8 cellular contexts compared by ENCODE assay signal in genomic region chr11:86456075-86456939, GRCh38.
DNase-seq lines count a peak whose midpoint lies in the region; ATAC-seq and TF ChIP-seq lines count a peak whose summit lies in the region.

No MANE protein-coding gene starts in this region.

- CTCF ChIA-PET in activated CD4-positive, alpha-beta memory T cell treated with anti-CD3 and anti-CD28 coated beads for 36 hours (lab: Charles Lee): interaction anchor here (0.7 to 5.0 kb wide), 22 partner anchors 12 to 601 kb away, joined by 3 to 65 read pairs (median 4); partner anchors contain the start of gene CCDC83

- no peak overlapping the region for H3K4me3 ChIP-seq in CD4-positive, CD25-positive, alpha-beta regulatory T cell (ENCODE audit: low read depth, low read length)
- no peak overlapping the region for H3K4me3 ChIP-seq in effector memory CD4-positive, alpha-beta T cell (ENCODE audit: insufficient read depth, low read depth, low read length, poor library complexity, severe bottlenecking)

- peak overlapping the region in 1 of 3 donors; percentile 48 for H3K27ac Mint-ChIP-seq in CD4-positive, CD25-positive, alpha-beta regulatory T cell
- H3K27ac Mint-ChIP-seq in activated CD4-positive, alpha-beta memory T cell treated with anti-CD3 and anti-CD28 coated beads for 36 hours: no peak overlapping the region
- H3K27ac Mint-ChIP-seq in mesothelial cell of epicardium: no peak overlapping the region

- no peaks in the 10 kb centered on the region for H3K27me3 ChIP-seq in CD4-positive, CD25-positive, alpha-beta regulatory T cell (ENCODE audit: control insufficient read depth, insufficient read depth, low read length)
- H3K27me3 ChIP-seq in effector memory CD4-positive, alpha-beta T cell (replicated peaks; ENCODE audit: control insufficient read depth, insufficient read depth, low read length, poor library complexity, severe bottlenecking): no peaks in the 10 kb centered on the region

- no peak overlapping the region for H3K4me3 Mint-ChIP-seq in CD4-positive, CD25-positive, alpha-beta regulatory T cell
- no peak overlapping the region for H3K4me3 Mint-ChIP-seq in activated CD4-positive, alpha-beta memory T cell treated with anti-CD3 and anti-CD28 coated beads for 36 hours
- H3K4me3 Mint-ChIP-seq in mesothelial cell of epicardium: no peak overlapping the region

- intact Hi-C loops in activated CD4-positive, alpha-beta memory T cell treated with anti-CD3 and anti-CD28 coated beads for 36 hours (cut with micrococcal nuclease): loop anchor here (1.0 to 10.0 kb wide), 9 partner anchors 46 to 602 kb away; partner anchors contain the start of genes CCDC83 and ME3

- peak; percentile 89 for TF ChIP-seq CTCF in mesothelial cell of epicardium (IDR thresholded peaks at IDR 0.05; ENCODE audit: unreplicated experiment)

- H3K27ac ChIP-seq in CD4-positive, CD25-positive, alpha-beta regulatory T cell (ENCODE audit: insufficient read depth, low read length, poor library complexity, severe bottlenecking): no peak overlapping the region
- H3K27ac ChIP-seq in effector memory CD4-positive, alpha-beta T cell (ENCODE audit: insufficient read depth, low read length, poor library complexity, severe bottlenecking): no peak overlapping the region

- no peaks in the 10 kb centered on the region for H3K36me3 ChIP-seq in CD4-positive, CD25-positive, alpha-beta regulatory T cell (ENCODE audit: control insufficient read depth, insufficient read depth, low read length)
- H3K36me3 ChIP-seq in effector memory CD4-positive, alpha-beta T cell (ENCODE audit: control insufficient read depth, insufficient read depth, low read length): no peaks in the 10 kb centered on the region

- no peaks in the 10 kb centered on the region for H3K4me1 ChIP-seq in CD4-positive, CD25-positive, alpha-beta regulatory T cell (ENCODE audit: control insufficient read depth, insufficient read depth, low read length, poor library complexity, severe bottlenecking)
- no peaks in the 10 kb centered on the region for H3K4me1 ChIP-seq in effector memory CD4-positive, alpha-beta T cell (ENCODE audit: control insufficient read depth, insufficient read depth, low read length, poor library complexity, severe bottlenecking)

- peak; percentile 41 to 50 for ATAC-seq in CD4-positive, CD25-positive, alpha-beta regulatory T cell (ENCODE audit: low read depth in 2 of 2)
- ATAC-seq in GM19324 (IDR thresholded peaks at IDR 0.05; ENCODE audit: low FRiP score, unreplicated experiment) (peak; percentile 64), HG03460 (IDR thresholded peaks at IDR 0.05; ENCODE audit: unreplicated experiment) (peak; percentile 87)

- H3K36me3 Mint-ChIP-seq in CD4-positive, CD25-positive, alpha-beta regulatory T cell: no peaks in the 10 kb centered on the region
- no peaks in the 10 kb centered on the region for H3K36me3 Mint-ChIP-seq in activated CD4-positive, alpha-beta memory T cell treated with anti-CD3 and anti-CD28 coated beads for 36 hours
- no peaks in the 10 kb centered on the region for H3K36me3 Mint-ChIP-seq in mesothelial cell of epicardium

- POLR2A ChIA-PET in activated CD4-positive, alpha-beta memory T cell treated with anti-CD3 and anti-CD28 coated beads for 36 hours (lab: Charles Lee): no interaction called here

- H3K4me1 Mint-ChIP-seq in CD4-positive, CD25-positive, alpha-beta regulatory T cell: peaks cover 0 to 7% (median 5%) of the 10 kb centered on the region in 4 donors
- H3K4me1 Mint-ChIP-seq in activated CD4-positive, alpha-beta memory T cell treated with anti-CD3 and anti-CD28 coated beads for 36 hours (ENCODE audit: low read depth): peaks cover 16% of the 10 kb centered on the region
- peaks cover 9% of the 10 kb centered on the region for H3K4me1 Mint-ChIP-seq in mesothelial cell of epicardium

- H3K9me3 Mint-ChIP-seq in CD4-positive, CD25-positive, alpha-beta regulatory T cell: no peaks in the 10 kb centered on the region
- H3K9me3 Mint-ChIP-seq in activated CD4-positive, alpha-beta memory T cell treated with anti-CD3 and anti-CD28 coated beads for 36 hours: no peaks in the 10 kb centered on the region
- no peaks in the 10 kb centered on the region for H3K9me3 Mint-ChIP-seq in mesothelial cell of epicardium

- peaks cover 7% of the 10 kb centered on the region for H3K27me3 Mint-ChIP-seq in CD4-positive, CD25-positive, alpha-beta regulatory T cell
- no peaks in the 10 kb centered on the region for H3K27me3 Mint-ChIP-seq in activated CD4-positive, alpha-beta memory T cell treated with anti-CD3 and anti-CD28 coated beads for 36 hours
- no peaks in the 10 kb centered on the region for H3K27me3 Mint-ChIP-seq in mesothelial cell of epicardium (ENCODE audit: low read depth)

- no peaks in the 10 kb centered on the region for H3K9me3 ChIP-seq in CD4-positive, CD25-positive, alpha-beta regulatory T cell (ENCODE audit: control insufficient read depth in 2 of 2, low read length in 2 of 2)
- H3K9me3 ChIP-seq in effector memory CD4-positive, alpha-beta T cell (ENCODE audit: control insufficient read depth, low read length): no peaks in the 10 kb centered on the region

- DNase-seq in CD4-positive, CD25-positive, alpha-beta regulatory T cell: peak; percentile 30 to 76 (median 47)
- peak; percentile 56 for DNase-seq in NCI-H748 (lab: John Stamatoyannopoulos, UW; ENCODE audit: unreplicated experiment)
- DNase-seq in activated CD4-positive, alpha-beta memory T cell treated with anti-CD3 and anti-CD28 coated beads for 36 hours: peak; percentile 88
- peak; percentile 10 to 48 (median 21) for DNase-seq in effector memory CD4-positive, alpha-beta T cell
- peak; percentile 76 to 88 for DNase-seq in mesothelial cell of epicardium (ENCODE audit: low spot score in 2 of 2, unreplicated experiment in 2 of 2)
- peak; percentile 44 to 52 for DNase-seq in stimulated activated CD8-positive, alpha-beta memory T cell treated with anti-CD3 and anti-CD28 coated beads, Interleukin-4, amount 100 ng/mL, for 1 hour (ENCODE audit: low read depth in 2 of 2, low spot score in 1 of 2)

Comparison
In these comparisons a context has a peak if more than half of its experiments do, and no peak if none do; other contexts are left out.
1. DNase-seq: peak in every context shown above with its lines; median percentile 88 in activated CD4-positive, alpha-beta memory T cell treated with anti-CD3 and anti-CD28 coated beads for 36 hours; 82 in mesothelial cell of epicardium; 56 in NCI-H748; 48 in stimulated activated CD8-positive, alpha-beta memory T cell treated with anti-CD3 and anti-CD28 coated beads, Interleukin-4, amount 100 ng/mL, for 1 hour; 47 in CD4-positive, CD25-positive, alpha-beta regulatory T cell; 21 in effector memory CD4-positive, alpha-beta T cell.